20 cellular contexts compared by ENCODE assay signal in the genomic region with DNA sequence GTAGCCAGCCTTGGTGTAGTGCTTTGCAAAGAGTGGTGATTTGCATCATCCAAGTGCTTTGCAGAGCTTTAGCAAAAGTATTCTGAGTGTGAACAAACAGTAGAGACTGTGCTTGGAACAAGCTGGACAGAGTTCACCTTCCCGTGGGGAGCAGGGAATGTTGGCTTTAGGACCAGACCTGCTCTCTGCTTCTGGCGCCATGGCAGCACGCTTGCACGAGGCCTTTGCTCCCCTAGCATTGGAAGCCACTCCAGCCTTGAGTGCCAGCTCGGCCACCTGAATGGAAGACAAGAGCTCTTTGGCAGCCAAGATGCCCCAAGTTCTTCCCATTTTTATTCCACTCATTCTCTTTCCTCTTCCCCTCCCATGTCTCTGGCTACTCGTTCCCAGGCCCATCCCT.
"Had no signal": no experiment of that assay in that cellular context is flagged by ENCODE, and none has a peak within 500 bp of the region (broad histone marks: within the 10 kb centered on the region; RNA-seq: fewer than 3 reads in every experiment).

No MANE protein-coding gene starts in this region.

- H3K9me3 ChIP-seq: sigmoid colon, upper lobe of right lung had no signal

- ATAC-seq: activated CD4-positive, alpha-beta T cell treated with anti-CD3 and anti-CD28 coated beads for 36 hours; activated CD8-positive, alpha-beta T cell treated with anti-CD3 and anti-CD28 coated beads, Interleukin-2, amount 10 ng/mL, durations not matched to agents 7 days and 5 days; activated T-cell treated with anti-CD3 and anti-CD28 coated beads, Interleukin-2, amount 50 U/mL, for 72 hours; mucosa of descending colon; natural killer cell treated with Interleukin-12 subunit alpha and Interleukin-12 subunit beta and Interleukin-15 and Interleukin-18, amount 100 ng/mL, for 72 hours; stimulated activated naive B cell treated with anti-CD40 and anti-IgM and Interleukin-4, amounts not matched to agents 10 μg/mL and 1 μg/mL and 100 μg/mL, for 72 hours; upper lobe of right lung had no signal

- DNase-seq: activated CD4-positive, alpha-beta T cell treated with anti-CD3 and anti-CD28 coated beads for 36 hours; activated CD4-positive, CD25-positive, alpha-beta regulatory T cell; activated CD8-positive, alpha-beta T cell treated with anti-CD3 and anti-CD28 coated beads, Interleukin-2, amount 10 ng/mL, durations not matched to agents 7 days and 5 days; activated effector memory CD4-positive, alpha-beta T cell treated with Interleukin-2 at 50 U/mL for 16 hours; activated naive CD4-positive, alpha-beta T cell treated with anti-CD3 and anti-CD28 coated beads for 36 hours; activated T-cell treated with anti-CD3 and anti-CD28 coated beads for 4 hours; activated T-cell treated with anti-CD3 and anti-CD28 coated beads, Interleukin-2, amount 50 U/mL, for 72 hours; amniotic stem cell; caudate nucleus; left ventricle myocardium inferior; mucosa of descending colon; sigmoid colon; stimulated activated CD4-positive, alpha-beta T cell treated with anti-CD3 and anti-CD28 coated beads, Interleukin-1b, Interleukin-23, amount 100 ng/mL, for 48 hours; stimulated activated naive B cell treated with anti-CD40 and anti-IgM and Interleukin-4, amounts not matched to agents 10 μg/mL and 1 μg/mL and 100 μg/mL, for 72 hours; stomach; tibial artery; upper lobe of right lung had no signal

- H3K4me1 ChIP-seq: left ventricle myocardium inferior, sigmoid colon, stomach, tibial artery, upper lobe of right lung had no signal

- H3K4me2 ChIP-seq: smooth muscle cell had no signal

- H3K27ac ChIP-seq: left ventricle myocardium inferior, sigmoid colon, stomach, tibial artery, upper lobe of right lung had no signal

- H3K27me3 ChIP-seq: sigmoid colon, stomach, tibial artery, upper lobe of right lung had no signal

- H3K4me3 ChIP-seq: left ventricle myocardium inferior, lung, mucosa of descending colon, sigmoid colon, smooth muscle cell, stomach, tibial artery, upper lobe of right lung had no signal

- H3K36me3 ChIP-seq: left ventricle myocardium inferior, sigmoid colon, stomach, tibial artery, upper lobe of right lung had no signal
